ENCODE assay signal across 1 cellular context in the genomic region with DNA sequence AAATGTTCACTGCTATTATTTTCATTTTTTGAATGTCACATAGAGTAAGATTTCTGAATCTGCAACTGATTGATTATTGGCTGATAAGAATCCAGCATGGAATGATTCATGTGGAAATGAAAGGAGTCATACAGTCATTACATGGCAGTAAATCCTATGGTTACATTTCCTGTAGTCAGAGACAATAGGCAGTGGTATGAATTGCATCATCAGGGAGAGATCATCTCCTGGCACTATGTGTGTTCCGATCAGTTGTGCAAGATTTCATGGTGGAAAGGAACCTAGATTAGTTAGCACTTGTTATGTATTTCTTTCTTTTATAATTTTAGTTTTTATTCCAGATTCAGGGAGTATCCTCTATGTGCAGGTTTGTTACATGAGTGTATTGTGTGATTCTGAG.
A peak's percentile ranks its signal among the peaks of the same experiment; 100 is the strongest.
TF ChIP-seq lines count a peak whose summit lies in the region.

No MANE protein-coding gene starts in this region.

TF ChIP-seq in endothelial cell of umbilical vein, 7 proteins besides CTCF, POLR2A, EP300 and RAD21:
- TF ChIP-seq JUN (IDR thresholded peaks at IDR 0.05; ENCODE audit: borderline replicate concordance, insufficient read depth, insufficient read length, low read depth) (peak; percentile 37), MAX (IDR thresholded peaks at IDR 0.05; ENCODE audit: insufficient read depth, insufficient read length) (no peak), GATA2 (IDR thresholded peaks at IDR 0.05; ENCODE audit: insufficient read depth, insufficient read length, low read depth, low read length) (peak; percentile 7), EZH2 (IDR thresholded peaks at IDR 0.05; ENCODE audit: borderline replicate concordance, low read depth, low read length, severe bottlenecking) (no peak), MYC (IDR thresholded peaks at IDR 0.05; ENCODE audit: low read depth, low read length) (no peak), FOS (IDR thresholded peaks at IDR 0.05; ENCODE audit: borderline replicate concordance, insufficient read depth, low read length) (no peak), POLR2AphosphoS5 (IDR thresholded peaks at IDR 0.05; ENCODE audit: insufficient read depth, low read depth, low read length) (no peak)
